ENCODE assay signal across 1 cellular context in genomic region chr4:6688879-6689505, GRCh38.
TF ChIP-seq lines count a peak whose summit lies in the region.

No MANE protein-coding gene starts in this region.

TF ChIP-seq in HepG2, 621 proteins besides CTCF, POLR2A, EP300 and RAD21 (continued from another document and continues in another):
- no peak for TF ChIP-seq HMGXB3 (CRISPR knock-in tag; IDR thresholded peaks at IDR 0.05; ENCODE audit: borderline replicate concordance)
- peak; percentile 23; the same call in 1 of the 2 replicates for TF ChIP-seq FOXA3 (CRISPR knock-in tag; IDR thresholded peaks at IDR 0.05)
- TF ChIP-seq ZNF530 (CRISPR knock-in tag; IDR thresholded peaks at IDR 0.05; ENCODE audit: low read depth): no peak
- TF ChIP-seq MLLT10 (CRISPR knock-in tag; IDR thresholded peaks at IDR 0.05): no peak
- peak; percentile 35; the same call in 1 of the 2 replicates for TF ChIP-seq PHF8 (CRISPR knock-in tag; IDR thresholded peaks at IDR 0.05)
- TF ChIP-seq HHEX (CRISPR knock-in tag; IDR thresholded peaks at IDR 0.05): no peak
- TF ChIP-seq ZNF18 (CRISPR knock-in tag; IDR thresholded peaks at IDR 0.05; ENCODE audit: insufficient replicate concordance): peak; percentile 3
- TF ChIP-seq GLI4 (CRISPR knock-in tag; IDR thresholded peaks at IDR 0.05; ENCODE audit: borderline replicate concordance): no peak
- TF ChIP-seq NFKBIZ (CRISPR knock-in tag; IDR thresholded peaks at IDR 0.05): no peak
- TF ChIP-seq HOXA7 (CRISPR knock-in tag; IDR thresholded peaks at IDR 0.05): no peak
- TF ChIP-seq ZNF891 (CRISPR knock-in tag; IDR thresholded peaks at IDR 0.05): peak; percentile 53; the same call in 1 of the 2 replicates
- TF ChIP-seq TBX2 (CRISPR knock-in tag; IDR thresholded peaks at IDR 0.05; ENCODE audit: borderline replicate concordance): peak; percentile 57; the same call in 1 of the 2 replicates
- TF ChIP-seq MED1 (CRISPR knock-in tag; IDR thresholded peaks at IDR 0.05): peak; percentile 60
- no peak for TF ChIP-seq SP2 (CRISPR knock-in tag; IDR thresholded peaks at IDR 0.05)
- no peak for TF ChIP-seq ZNF383 (CRISPR knock-in tag; IDR thresholded peaks at IDR 0.05; ENCODE audit: borderline replicate concordance)
- no peak for TF ChIP-seq JUNB (CRISPR knock-in tag; IDR thresholded peaks at IDR 0.05; ENCODE audit: borderline replicate concordance)
- no peak for TF ChIP-seq TERF1 (CRISPR knock-in tag; IDR thresholded peaks at IDR 0.05)
- no peak for TF ChIP-seq ZNF296 (CRISPR knock-in tag; conservative IDR thresholded peaks at IDR 0.05)
- TF ChIP-seq BCL6 (CRISPR knock-in tag; IDR thresholded peaks at IDR 0.05): peak; percentile 69; the same call in 1 of the 2 replicates
- TF ChIP-seq MATR3 (CRISPR knock-in tag; IDR thresholded peaks at IDR 0.05): no peak
- no peak for TF ChIP-seq BRD4 (CRISPR knock-in tag; IDR thresholded peaks at IDR 0.05)
- TF ChIP-seq ZNF687 (CRISPR knock-in tag; IDR thresholded peaks at IDR 0.05): peak; percentile 76
- TF ChIP-seq STAG1 (CRISPR knock-in tag; IDR thresholded peaks at IDR 0.05): no peak; the same call in 1 of the 2 replicates
- no peak for TF ChIP-seq MTF2 (CRISPR knock-in tag; IDR thresholded peaks at IDR 0.05; ENCODE audit: borderline replicate concordance)
- TF ChIP-seq ZNF572 (CRISPR knock-in tag; IDR thresholded peaks at IDR 0.05): no peak
- TF ChIP-seq PTBP1 (IDR thresholded peaks at IDR 0.05; ENCODE audit: low read depth, low read length, poor library complexity, severe bottlenecking): no peak
- no peak for TF ChIP-seq ZNF772 (CRISPR knock-in tag; IDR thresholded peaks at IDR 0.05)
- no peak for TF ChIP-seq SIX4 (CRISPR knock-in tag; IDR thresholded peaks at IDR 0.05)
- TF ChIP-seq GZF1 (CRISPR knock-in tag; IDR thresholded peaks at IDR 0.05): no peak
- no peak for TF ChIP-seq ELK4 (CRISPR knock-in tag; IDR thresholded peaks at IDR 0.05; ENCODE audit: borderline replicate concordance)
- TF ChIP-seq KDM5A (IDR thresholded peaks at IDR 0.05; ENCODE audit: borderline replicate concordance, low read length): no peak
- TF ChIP-seq NFKB2 (CRISPR knock-in tag; IDR thresholded peaks at IDR 0.05; ENCODE audit: borderline replicate concordance): no peak
- no peak for TF ChIP-seq ZFP82 (CRISPR knock-in tag; IDR thresholded peaks at IDR 0.05; ENCODE audit: borderline replicate concordance)
- no peak for TF ChIP-seq CBX2 (IDR thresholded peaks at IDR 0.05; ENCODE audit: low read depth, low read length)
- no peak for TF ChIP-seq CBX2 (CRISPR knock-in tag; IDR thresholded peaks at IDR 0.05; ENCODE audit: low read depth)
- no peak for TF ChIP-seq ZNF576 (CRISPR knock-in tag; IDR thresholded peaks at IDR 0.05)
- TF ChIP-seq GABPA (IDR thresholded peaks at IDR 0.05; ENCODE audit: low read depth, low read length): no peak
- TF ChIP-seq GABPA (CRISPR knock-in tag; IDR thresholded peaks at IDR 0.05; ENCODE audit: low read depth): no peak
- peak; percentile 19; the same call in 1 of the 2 replicates for TF ChIP-seq ZNF501 (CRISPR knock-in tag; IDR thresholded peaks at IDR 0.05)
- TF ChIP-seq YEATS4 (CRISPR knock-in tag; IDR thresholded peaks at IDR 0.05; ENCODE audit: borderline replicate concordance): peak; percentile 58; the same call in 1 of the 2 replicates
- no peak; the same call in 1 of the 2 replicates for TF ChIP-seq HDAC2 (CRISPR knock-in tag; IDR thresholded peaks at IDR 0.05)
- TF ChIP-seq ZNF800 (CRISPR knock-in tag; IDR thresholded peaks at IDR 0.05): 0 out of 2 replicates have a peak, but pooled peaks have one; percentile 59
- no peak for TF ChIP-seq AKAP8 (CRISPR knock-in tag; IDR thresholded peaks at IDR 0.05)
- TF ChIP-seq XRCC5 (optimal IDR thresholded peaks at IDR 0.05; ENCODE audit: low read length): peak; percentile 14
- 0 out of 2 replicates have a peak, but pooled peaks have one; percentile 64 for TF ChIP-seq ZNF232 (CRISPR knock-in tag; IDR thresholded peaks at IDR 0.05; ENCODE audit: borderline replicate concordance)
- no peak for TF ChIP-seq NCOA5 (CRISPR knock-in tag; IDR thresholded peaks at IDR 0.05)
- no peak for TF ChIP-seq JDP2 (CRISPR knock-in tag; IDR thresholded peaks at IDR 0.05; ENCODE audit: borderline replicate concordance)
